2 cellular contexts compared by ENCODE assay signal in genomic region chr13:26502826-26503225, GRCh38.
TF ChIP-seq lines count a peak whose summit lies in the region.

No MANE protein-coding gene starts in this region.

TF ChIP-seq in IMR-90, 13 proteins besides CTCF, POLR2A, EP300 and RAD21:
- TF ChIP-seq NFE2L2 (IDR thresholded peaks at IDR 0.05; ENCODE audit: low read depth, low read length) (no peak), SMC3 (IDR thresholded peaks at IDR 0.05; ENCODE audit: low read depth, low read length) (peak; percentile 15; the same call in 1 of the 2 replicates), CEBPB (IDR thresholded peaks at IDR 0.05; ENCODE audit: low read depth, low read length) (no peak), USF2 (IDR thresholded peaks at IDR 0.05; ENCODE audit: low read depth, low read length) (peak; percentile 82), MXI1 (IDR thresholded peaks at IDR 0.05; ENCODE audit: borderline replicate concordance, low read depth, low read length) (peak; percentile 86), RCOR1 (IDR thresholded peaks at IDR 0.05; ENCODE audit: insufficient replicate concordance, low read length) (no peak), MAZ (IDR thresholded peaks at IDR 0.05; ENCODE audit: borderline replicate concordance, low read depth, low read length) (no peak), ELK1 (IDR thresholded peaks at IDR 0.05; ENCODE audit: borderline replicate concordance, low read depth, low read length) (no peak), FOS (IDR thresholded peaks at IDR 0.05; ENCODE audit: low read depth, low read length) (0 out of 2 replicates have a peak, but pooled peaks have one; percentile 2), CHD1 (IDR thresholded peaks at IDR 0.05; ENCODE audit: low read depth, low read length) (no peak), BHLHE40 (IDR thresholded peaks at IDR 0.05; ENCODE audit: low read depth, low read length) (peak; percentile 96), RFX5 (IDR thresholded peaks at IDR 0.05; ENCODE audit: low read depth, low read length) (no peak), MAFK (IDR thresholded peaks at IDR 0.05; ENCODE audit: low read depth, low read length) (no peak)

TF ChIP-seq in HepG2, 621 proteins besides CTCF, POLR2A, EP300 and RAD21:
- no peak for TF ChIP-seq ZNF326 (CRISPR knock-in tag; IDR thresholded peaks at IDR 0.05; ENCODE audit: borderline replicate concordance)
- no peak for TF ChIP-seq FOSL2 (CRISPR knock-in tag; IDR thresholded peaks at IDR 0.05)
- TF ChIP-seq TERF1 (CRISPR knock-in tag; IDR thresholded peaks at IDR 0.05): no peak
- no peak for TF ChIP-seq ZZZ3 (CRISPR knock-in tag; IDR thresholded peaks at IDR 0.05; ENCODE audit: borderline replicate concordance)
- no peak for TF ChIP-seq ZNF30 (CRISPR knock-in tag; IDR thresholded peaks at IDR 0.05)
- TF ChIP-seq SNRNP70 (IDR thresholded peaks at IDR 0.05; ENCODE audit: low read depth, low read length): no peak
